ENCODE assay signal across 9 cellular contexts in genomic region chr21:26843912-26844257, GRCh38. TPM values are rescaled to one million over a fixed set of nuclear protein-coding genes. Genes with fewer than 3 reads are reported as not detected.
DNase-seq lines count a peak whose midpoint lies in the region; ATAC-seq and TF ChIP-seq lines count a peak whose summit lies in the region.
"Had no signal": no experiment of that assay in that cellular context is flagged by ENCODE, and none has a peak within 500 bp of the region (broad histone marks: within the 10 kb centered on the region; RNA-seq: fewer than 3 reads in every experiment).

No MANE protein-coding gene starts in this region.

- peak; percentile 19 for ATAC-seq in CD4-positive, alpha-beta T cell (ENCODE audit: poor library complexity)
- no peak for ATAC-seq in aorta (ENCODE audit: low FRiP score)
- no peak for ATAC-seq in GM19035 (IDR thresholded peaks at IDR 0.05; ENCODE audit: unreplicated experiment)

- no peak for DNase-seq in CD4-positive, alpha-beta T cell
- DNase-seq in choroid plexus epithelial cell (ENCODE audit: low read depth) (peak; percentile 94), mesendoderm (no peak), aorta (no peak), NCI-H748 (lab: John Stamatoyannopoulos, UW; ENCODE audit: unreplicated experiment) (no peak)
- no peak for DNase-seq in stimulated activated CD4-positive, alpha-beta T cell treated with anti-CD3 and anti-CD28 coated beads, Interleukin-4, amount 100 ng/mL, for 1 hour

- H3F3A ChIP-seq in Loucy (ENCODE audit: low read depth) = no peaks in the 10 kb centered on the region

- peak overlapping the region; percentile 54 for H2BK5ac ChIP-seq in mesendoderm (ENCODE audit: low read length)

- no peaks in the 10 kb centered on the region for H3K9me3 ChIP-seq in CD4-positive, alpha-beta T cell (ENCODE audit: control insufficient read depth, low read length)
- H3K9me3 ChIP-seq in Loucy (ENCODE audit: insufficient read depth, low read depth, low read length) (no peaks in the 10 kb centered on the region), aorta (ENCODE audit: control insufficient read depth, low read length) (no peaks in the 10 kb centered on the region)

- H3K4me3 Mint-ChIP-seq in CD4-positive, alpha-beta T cell = peak overlapping the region; percentile 84

- CTCF ChIA-PET in CD4-positive, alpha-beta T cell (lab: Charles Lee) = no interaction called here

- peaks cover 10% of the 10 kb centered on the region for H3K79me1 ChIP-seq in mesendoderm (ENCODE audit: low read length)

- peaks cover 88% of the 10 kb centered on the region for H3K27me3 Mint-ChIP-seq in CD4-positive, alpha-beta T cell

- no peak overlapping the region for H2BK15ac ChIP-seq in mesendoderm (replicated peaks; ENCODE audit: low read depth)

- peak overlapping the region; percentile 81 for H3K23ac ChIP-seq in mesendoderm (ENCODE audit: low read length)

- peak overlapping the region; percentile 50 for H3K4me2 ChIP-seq in Loucy (ENCODE audit: low read depth, low read length, poor library complexity, severe bottlenecking)
- H3K4me2 ChIP-seq in mesendoderm (ENCODE audit: low read length) = peak overlapping the region; percentile 8

- H3K18ac ChIP-seq in mesendoderm (ENCODE audit: low read length) = peak overlapping the region; percentile 88

- peaks cover 41% of the 10 kb centered on the region for H3K4me1 Mint-ChIP-seq in CD4-positive, alpha-beta T cell (ENCODE audit: low read depth)

- H3K4me3 ChIP-seq in Loucy (ENCODE audit: low read length, poor library complexity, severe bottlenecking) = peak overlapping the region; percentile 61
- H3K4me3 ChIP-seq in choroid plexus epithelial cell (ENCODE audit: low read depth, low read length) = peak overlapping the region; percentile 72
- H3K4me3 ChIP-seq in mesendoderm (ENCODE audit: low read length) = peak overlapping the region; percentile 95
- H3K4me3 ChIP-seq in aorta (ENCODE audit: low read length in 2 of 2) = peak overlapping the region; percentile 88 to 93

- H3K27ac ChIP-seq in CD4-positive, alpha-beta T cell (ENCODE audit: low read depth, low read length) = no peak overlapping the region
- H3K27ac ChIP-seq in mesendoderm (ENCODE audit: low read depth, low read length) = peak overlapping the region; percentile 84
- H3K27ac ChIP-seq in aorta (ENCODE audit: low read depth in 1 of 2, low read length in 2 of 2) = peak overlapping the region; percentile 44 to 87

- H3K79me2 ChIP-seq in Loucy (ENCODE audit: insufficient read depth, low read length) (no peaks in the 10 kb centered on the region), mesendoderm (ENCODE audit: control insufficient read depth, insufficient read depth, low read length) (peaks cover 40% of the 10 kb centered on the region)

- H2AK5ac ChIP-seq in mesendoderm (ENCODE audit: low read length) = no peak overlapping the region

- no peak overlapping the region for H3K4ac ChIP-seq in mesendoderm (ENCODE audit: low read depth, low read length)

- no peak overlapping the region for H2BK120ac ChIP-seq in mesendoderm (ENCODE audit: low read depth, low read length)

- no peak overlapping the region for H4K5ac ChIP-seq in mesendoderm (ENCODE audit: low read length)

- no peak overlapping the region for H4K8ac ChIP-seq in mesendoderm (ENCODE audit: low read depth, low read length)

- H3K9me2 ChIP-seq in Loucy (replicated peaks; ENCODE audit: low read depth, low read length) = no peaks in the 10 kb centered on the region

- H3K36me3 ChIP-seq in Loucy (ENCODE audit: insufficient read depth, low read length) (no peaks in the 10 kb centered on the region), mesendoderm (ENCODE audit: control insufficient read depth, insufficient read depth, low read length) (peaks cover 15% of the 10 kb centered on the region), aorta (ENCODE audit: control insufficient read depth in 1 of 2, insufficient read depth in 2 of 2, low read length in 1 of 2) (peaks cover 0 to 6% of the 10 kb centered on the region in 2 donors)

- intact Hi-C loops in CD4-positive, alpha-beta T cell (cut with DNase I, micrococcal nuclease) = no loop called here
- intact Hi-C loops in aorta (cut with DNase I) = loop anchor here (5.0 to 10.0 kb wide), 3 partner anchors 62 to 1791 kb away; no protein-coding TSS in a partner anchor

- H3K4me1 ChIP-seq in Loucy (ENCODE audit: insufficient read depth, low read length, poor library complexity, severe bottlenecking) (no peaks in the 10 kb centered on the region), mesendoderm (ENCODE audit: control insufficient read depth, low read depth, low read length) (peaks cover 2% of the 10 kb centered on the region), aorta (ENCODE audit: control insufficient read depth in 1 of 2, insufficient read depth in 2 of 2, low read length in 2 of 2) (no peaks in the 10 kb centered on the region)

- H3K56ac ChIP-seq in mesendoderm (ENCODE audit: low read length) = peak overlapping the region; percentile 98

- WGBS in mesendoderm (ENCODE audit: extremely low coverage, insufficient coverage, low lambda C conversion rate) = no CpG with 5 or more reads among the region's 12 CpGs
- WGBS in aorta, 2 donors = 0% methylated on average over 12 of the region's 12 CpGs

- no peaks in the 10 kb centered on the region for H3K36me3 Mint-ChIP-seq in CD4-positive, alpha-beta T cell (ENCODE audit: low read depth)

- H2AFZ ChIP-seq in Loucy (ENCODE audit: low read length) = peak overlapping the region; percentile 71

- H3K27ac Mint-ChIP-seq in CD4-positive, alpha-beta T cell = no peak overlapping the region

- H3K9me3 Mint-ChIP-seq in CD4-positive, alpha-beta T cell = peaks cover 2% of the 10 kb centered on the region

- POLR2A ChIA-PET in CD4-positive, alpha-beta T cell (lab: Charles Lee) = no interaction called here

- H4K20me1 ChIP-seq in Loucy (ENCODE audit: insufficient read depth, low read length, poor library complexity, severe bottlenecking) = no peaks in the 10 kb centered on the region

- TF ChIP-seq CTCF in CD4-positive, alpha-beta T cell (IDR thresholded peaks at IDR 0.05) = no peak
- TF ChIP-seq CTCF in Loucy (conservative IDR thresholded peaks at IDR 0.05; ENCODE audit: low read length) (no peak), choroid plexus epithelial cell (conservative IDR thresholded peaks at IDR 0.05; ENCODE audit: low read depth, low read length) (peak; percentile 43)

- H3K9ac ChIP-seq in Loucy (ENCODE audit: low read depth, low read length, poor library complexity, severe bottlenecking) = no peak overlapping the region
- peak overlapping the region; percentile 99 for H3K9ac ChIP-seq in mesendoderm (ENCODE audit: low read length)

- peaks cover 54% of the 10 kb centered on the region for H3K27me3 ChIP-seq in CD4-positive, alpha-beta T cell (ENCODE audit: control insufficient read depth, insufficient read depth, low read length)
- peaks cover 33% of the 10 kb centered on the region for H3K27me3 ChIP-seq in Loucy (ENCODE audit: insufficient read depth, low read length, poor library complexity, severe bottlenecking)
- H3K27me3 ChIP-seq in mesendoderm (ENCODE audit: insufficient read depth, low read length, poor library complexity) = no peaks in the 10 kb centered on the region
- H3K27me3 ChIP-seq in aorta (ENCODE audit: control insufficient read depth in 1 of 2, insufficient read depth in 2 of 2, low read length in 1 of 2) = no peaks in the 10 kb centered on the region

RNA-seq across cellular contexts. Expression of gene ADAMTS1, which starts 1.3 kb away (rescaled TPM):
- under 1 TPM; 0.08 to 0.25 TPM for total RNA-seq in CD4-positive, alpha-beta T cell
- polyA plus RNA-seq in mesendoderm (2013, experiment 1 of 2) = 36.2 TPM
- 42.5 TPM for polyA plus RNA-seq in mesendoderm (2013, experiment 2 of 2)
- total RNA-seq in aorta = 100 to 1,000 TPM; 265 to 750 TPM
- 100 to 1,000 TPM in 1 of 2 donors, 10 to 100 TPM in 1; 39.3 to 384 TPM for polyA plus RNA-seq in aorta
- total RNA-seq: HT1080 had no signal

Comparison
In these comparisons a context has a peak if more than half of its experiments do, and no peak if none do; other contexts are left out.
1. RNA of gene ADAMTS1, which starts 1.3 kb away (total RNA-seq): 265 to 750 TPM in aorta; 0.08 to 0.25 TPM in CD4-positive, alpha-beta T cell; every median in the first group is over 100 times any median in the second.
2. intact Hi-C loops: an anchor here in aorta (5.0 to 10.0 kb wide); none called in CD4-positive, alpha-beta T cell.
3. Peak in every context shown above with its lines, with median percentiles within 50 percentile points of each other: H3K4me3 ChIP-seq.